In the genomic region with DNA sequence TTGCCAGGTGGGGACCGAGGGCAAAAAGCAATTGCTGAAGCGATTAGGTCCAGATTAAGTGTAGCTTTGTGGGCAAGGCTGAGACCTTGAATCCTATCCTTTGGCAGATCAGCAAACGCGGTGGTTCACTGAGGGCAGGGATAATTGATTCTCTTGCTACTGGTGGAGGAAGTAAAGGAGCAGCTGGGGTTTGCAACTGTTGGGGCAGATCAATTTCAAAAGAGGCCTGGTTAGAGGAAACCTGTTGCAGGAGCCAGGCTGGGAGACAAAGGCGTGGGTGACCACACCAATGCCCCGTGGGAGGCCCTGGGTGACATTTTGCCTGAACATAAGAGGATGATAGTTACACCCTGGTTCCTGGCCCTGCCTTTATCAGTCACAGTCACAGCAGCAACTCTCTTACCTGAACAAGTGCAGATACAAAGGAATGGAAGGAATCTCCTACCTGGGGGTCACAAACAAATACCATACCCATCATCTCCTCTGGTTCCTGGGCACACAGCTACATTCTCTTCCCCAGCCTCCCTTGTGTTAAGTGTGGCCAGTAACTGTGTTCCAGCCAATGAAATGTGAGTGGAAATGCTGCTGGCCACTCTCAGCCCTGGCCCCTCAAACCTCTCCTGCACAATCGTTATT, we compare ENCODE assay signal across 16 cellular contexts. TPM values are rescaled to one million over a fixed set of nuclear protein-coding genes. Genes with fewer than 3 reads are reported as not detected.
A peak's percentile ranks its signal among the peaks of the same experiment; 100 is the strongest.
DNase-seq lines count a peak whose midpoint lies in the region; ATAC-seq and TF ChIP-seq lines count a peak whose summit lies in the region.
"Had no signal": no experiment of that assay in that cellular context is flagged by ENCODE, and none has a peak within 500 bp of the region (broad histone marks: within the 10 kb centered on the region; RNA-seq: fewer than 3 reads in every experiment).

No MANE protein-coding gene starts in this region.

- H2BK120ac ChIP-seq in H9 (ENCODE audit: low read depth, low read length, poor library complexity, severe bottlenecking) = no peak overlapping the region

- H4K5ac ChIP-seq in H9 (ENCODE audit: insufficient read length, low read depth, low read length) = no peak overlapping the region

- H4K20me1 ChIP-seq in H9 (ENCODE audit: control insufficient read depth, insufficient read depth, insufficient read length) = no peaks in the 10 kb centered on the region

- H2BK5ac ChIP-seq in H9 (ENCODE audit: insufficient read length, low read length) = no peak overlapping the region

- H3K23ac ChIP-seq in H9 (ENCODE audit: insufficient read length, low read depth, low read length) = no peak overlapping the region

- POLR2A ChIA-PET in WTC11 (lab: Charles Lee) = no interaction called here

- no peak overlapping the region; the same call in 1 of the 2 replicates for H3K14ac ChIP-seq in H9 (ENCODE audit: insufficient read depth, low read length)

- H3K23me2 ChIP-seq in H9 (ENCODE audit: insufficient read length, low read depth, low read length, poor library complexity, severe bottlenecking) = no peaks in the 10 kb centered on the region

- no peaks in the 10 kb centered on the region for H3K36me3 Mint-ChIP-seq in H9 (ENCODE audit: insufficient read depth in 1 of 3, low read depth in 3 of 3)
- no peaks in the 10 kb centered on the region for H3K36me3 Mint-ChIP-seq in WTC11
- H3K36me3 Mint-ChIP-seq: naive thymus-derived CD8-positive, alpha-beta T cell had no signal

- no peak overlapping the region for H4K8ac ChIP-seq in H9 (replicated peaks; ENCODE audit: insufficient read length, low read depth, low read length)

- ATAC-seq in WTC11 (peak; percentile 51), GM18861 (IDR thresholded peaks at IDR 0.05; ENCODE audit: unreplicated experiment) (no peak)
- ATAC-seq: body of pancreas; naive thymus-derived CD8-positive, alpha-beta T cell had no signal

- no peaks in the 10 kb centered on the region for H3K9me3 ChIP-seq in H9 (ENCODE audit: control insufficient read depth, low read depth, low read length)
- H3K9me3 ChIP-seq in neutrophil = no peaks in the 10 kb centered on the region
- H3K9me3 ChIP-seq: body of pancreas, left ventricle myocardium inferior, tibial nerve had no signal

- H3K27ac ChIP-seq in H9 (ENCODE audit: insufficient read length, low read depth, low read length) (no peak overlapping the region), neutrophil (peak overlapping the region; percentile 37)
- H3K27ac ChIP-seq: body of pancreas, dorsolateral prefrontal cortex, tibial nerve had no signal

- no peak overlapping the region for H3K18ac ChIP-seq in H9 (ENCODE audit: insufficient read length, low read depth, low read length)

- TF ChIP-seq CTCF in H9 (conservative IDR thresholded peaks at IDR 0.05) = no peak
- TF ChIP-seq CTCF in WTC11 (IDR thresholded peaks at IDR 0.05) = no peak
- no peak for TF ChIP-seq CTCF in neutrophil (IDR thresholded peaks at IDR 0.05)

- H3K79me1 ChIP-seq in H9 (ENCODE audit: insufficient read depth, low read depth, low read length, poor library complexity, severe bottlenecking) = no peaks in the 10 kb centered on the region

- H3T11ph ChIP-seq in H9 (ENCODE audit: low read length) = no peak overlapping the region

- no peak overlapping the region for H3K56ac ChIP-seq in H9 (ENCODE audit: insufficient read length, low read depth, low read length)

- H3K4me3 ChIP-seq in neutrophil (ENCODE audit: low read depth in 1 of 2, low read length in 1 of 2) = no peak overlapping the region
- H3K4me3 ChIP-seq: body of pancreas, dorsolateral prefrontal cortex, left ventricle myocardium inferior, tibial nerve had no signal

- H3K79me2 ChIP-seq in H9 (ENCODE audit: insufficient read depth, low read length) = no peaks in the 10 kb centered on the region

- H3K9ac ChIP-seq in H9 (ENCODE audit: extremely low read depth, insufficient read length, low read length) = no peak overlapping the region

- H3K4me3 Mint-ChIP-seq in H9 (no peak overlapping the region), WTC11 (no peak overlapping the region)
- H3K4me3 Mint-ChIP-seq: CD4-positive, alpha-beta T cell; naive thymus-derived CD8-positive, alpha-beta T cell had no signal

- H3K9me3 Mint-ChIP-seq in H9 (no peaks in the 10 kb centered on the region), WTC11 (peaks cover 2% of the 10 kb centered on the region)
- H3K9me3 Mint-ChIP-seq: CD4-positive, alpha-beta T cell had no signal

- no peaks in the 10 kb centered on the region; the same call in 1 of the 2 replicates for H3K27me3 Mint-ChIP-seq in H9 (ENCODE audit: low read depth)
- no peaks in the 10 kb centered on the region for H3K27me3 Mint-ChIP-seq in WTC11 (ENCODE audit: low read depth)
- H3K27me3 Mint-ChIP-seq: CD4-positive, alpha-beta T cell; naive thymus-derived CD8-positive, alpha-beta T cell had no signal

- CTCF ChIA-PET in WTC11 (lab: Charles Lee) = interaction anchor here (0.9 to 1.4 kb wide), 3 partner anchors 17 to 42 kb away, joined by 3 to 5 read pairs (median 3); no protein-coding TSS in a partner anchor

- WGBS in H9 (ENCODE audit: extremely low coverage, insufficient read length, low lambda C conversion rate) = no CpG with 5 or more reads among the region's 7 CpGs

- no peaks in the 10 kb centered on the region for H3K36me3 ChIP-seq in neutrophil
- H3K36me3 ChIP-seq: left ventricle myocardium inferior, tibial nerve had no signal

- H3K27me3 ChIP-seq in H9 (ENCODE audit: insufficient read depth, low read length) (no peaks in the 10 kb centered on the region), neutrophil (no peaks in the 10 kb centered on the region)
- H3K27me3 ChIP-seq: body of pancreas, dorsolateral prefrontal cortex, tibial nerve had no signal

- H3K4me1 ChIP-seq in H9 (ENCODE audit: insufficient read depth, low read length) = peaks cover 6% of the 10 kb centered on the region; the same call in 1 of the 2 replicates
- peaks cover 19 to 20% of the 10 kb centered on the region in 2 experiments for H3K4me1 ChIP-seq in neutrophil (ENCODE audit: control insufficient read depth in 1 of 2, insufficient read depth in 1 of 2, low read depth in 1 of 2, low read length in 1 of 2)

- H4K91ac ChIP-seq in H9 (ENCODE audit: insufficient read length, low read depth, low read length) = no peak overlapping the region

- H3K4ac ChIP-seq in H9 (ENCODE audit: low read depth, low read length) = no peak overlapping the region

- H2BK15ac ChIP-seq in H9 (ENCODE audit: low read depth, low read length) = no peak overlapping the region

- DNase-seq in H9 = no peak
- DNase-seq in NCI-H146 treated with DMSO at 0.1 percent for 48 hours (lab: John Stamatoyannopoulos, UW; ENCODE audit: unreplicated experiment) = peak; percentile 45
- no peak for DNase-seq in WTC11 (ENCODE audit: low spot score)
- DNase-seq in activated naive CD4-positive, alpha-beta T cell (lab: John Stamatoyannopoulos, UW) = no peak
- DNase-seq in activated gamma-delta T cell treated with Interleukin-2 at 50 U/mL for 16 hours = no peak
- DNase-seq: body of pancreas; CD4-positive, alpha-beta T cell; dorsolateral prefrontal cortex; left ventricle myocardium inferior; naive thymus-derived CD8-positive, alpha-beta T cell; NCI-H1436; NK-92 treated with Interleukin-12 subunit alpha and Interleukin-12 subunit beta, amount 100 ng/mL, for 24 hours; stimulated activated CD4-positive, alpha-beta T cell treated with anti-CD3 and anti-CD28 coated beads, Interleukin-2, amount 100 ng/mL, for 48 hours had no signal

- H3K27ac Mint-ChIP-seq in H9 (peak overlapping the region; percentile 5 to 79 (median 44); a peak in 5 of 7 replicates), WTC11 (peak overlapping the region; percentile 71)
- H3K27ac Mint-ChIP-seq: CD4-positive, alpha-beta T cell had no signal

- no peak overlapping the region for H3K4me2 ChIP-seq in H9 (ENCODE audit: insufficient read depth, insufficient read length, low read length)

- H2AK5ac ChIP-seq in H9 (ENCODE audit: insufficient read length, low read length) = no peak overlapping the region

- H3K4me1 Mint-ChIP-seq in H9 = peaks cover 18 to 22% of the 10 kb centered on the region in 2 experiments
- peaks cover 23% of the 10 kb centered on the region for H3K4me1 Mint-ChIP-seq in WTC11

- no peak overlapping the region for H2AFZ ChIP-seq in H9 (ENCODE audit: low read length)

- H2BK20ac ChIP-seq in H9 (ENCODE audit: low read depth, low read length, poor library complexity, severe bottlenecking) = no peak overlapping the region

- no peak overlapping the region for H2BK12ac ChIP-seq in H9 (ENCODE audit: insufficient read length, low read depth, low read length)

TF ChIP-seq in WTC11, 78 proteins besides CTCF, POLR2A, EP300 and RAD21 (continues in another document):
- TF ChIP-seq ZNF232 (CRISPR knock-in tag; IDR thresholded peaks at IDR 0.05) (no peak), FOXJ3 (CRISPR knock-in tag; IDR thresholded peaks at IDR 0.05; ENCODE audit: borderline replicate concordance) (no peak), SOX15 (CRISPR knock-in tag; IDR thresholded peaks at IDR 0.05) (no peak), FOXP1 (CRISPR knock-in tag; IDR thresholded peaks at IDR 0.05; ENCODE audit: borderline replicate concordance) (no peak)
- TF ChIP-seq, protein P1, sequence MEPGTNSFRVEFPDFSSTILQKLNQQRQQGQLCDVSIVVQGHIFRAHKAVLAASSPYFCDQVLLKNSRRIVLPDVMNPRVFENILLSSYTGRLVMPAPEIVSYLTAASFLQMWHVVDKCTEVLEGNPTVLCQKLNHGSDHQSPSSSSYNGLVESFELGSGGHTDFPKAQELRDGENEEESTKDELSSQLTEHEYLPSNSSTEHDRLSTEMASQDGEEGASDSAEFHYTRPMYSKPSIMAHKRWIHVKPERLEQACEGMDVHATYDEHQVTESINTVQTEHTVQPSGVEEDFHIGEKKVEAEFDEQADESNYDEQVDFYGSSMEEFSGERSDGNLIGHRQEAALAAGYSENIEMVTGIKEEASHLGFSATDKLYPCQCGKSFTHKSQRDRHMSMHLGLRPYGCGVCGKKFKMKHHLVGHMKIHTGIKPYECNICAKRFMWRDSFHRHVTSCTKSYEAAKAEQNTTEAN (CRISPR knock-in tag; IDR thresholded peaks at IDR 0.05) = no peak
- TF ChIP-seq, protein P2, sequence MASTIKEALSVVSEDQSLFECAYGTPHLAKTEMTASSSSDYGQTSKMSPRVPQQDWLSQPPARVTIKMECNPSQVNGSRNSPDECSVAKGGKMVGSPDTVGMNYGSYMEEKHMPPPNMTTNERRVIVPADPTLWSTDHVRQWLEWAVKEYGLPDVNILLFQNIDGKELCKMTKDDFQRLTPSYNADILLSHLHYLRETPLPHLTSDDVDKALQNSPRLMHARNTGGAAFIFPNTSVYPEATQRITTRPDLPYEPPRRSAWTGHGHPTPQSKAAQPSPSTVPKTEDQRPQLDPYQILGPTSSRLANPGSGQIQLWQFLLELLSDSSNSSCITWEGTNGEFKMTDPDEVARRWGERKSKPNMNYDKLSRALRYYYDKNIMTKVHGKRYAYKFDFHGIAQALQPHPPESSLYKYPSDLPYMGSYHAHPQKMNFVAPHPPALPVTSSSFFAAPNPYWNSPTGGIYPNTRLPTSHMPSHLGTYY (CRISPR knock-in tag; IDR thresholded peaks at IDR 0.05) = no peak

RNA-seq across cellular contexts. Expression of a gene that starts 43.3 kb away (rescaled TPM):
- total RNA-seq in H9 (2021) = 45.1 and 45.9 TPM in 2 replicates
- 45.2 to 54.7 TPM (median 50.2 TPM) in 3 replicates for total RNA-seq in WTC11 (2021)
